12 cellular contexts compared by ENCODE assay signal in the genomic region with DNA sequence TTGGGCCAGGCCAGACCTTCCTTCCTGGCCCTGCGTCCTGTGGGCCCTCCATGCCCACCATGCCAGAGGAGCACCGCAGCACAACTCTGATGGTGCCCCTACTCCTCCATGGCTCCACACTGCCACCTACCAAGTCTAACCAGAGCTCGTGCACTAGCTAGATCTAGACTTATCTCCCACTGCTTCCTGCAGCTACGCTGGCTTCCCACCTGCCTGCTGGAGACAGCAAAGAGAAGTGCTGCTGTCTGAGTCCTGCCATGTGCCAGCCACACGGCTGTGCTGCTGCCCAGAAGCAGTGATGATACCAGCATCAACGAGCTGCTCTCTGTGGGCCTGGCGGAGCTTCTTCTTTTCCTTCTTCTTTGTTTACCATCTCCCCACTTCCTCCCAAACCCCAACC. TPM values are rescaled to one million over a fixed set of nuclear protein-coding genes. Genes with fewer than 3 reads are reported as not detected.
A peak's percentile ranks its signal among the peaks of the same experiment; 100 is the strongest.
DNase-seq lines count a peak whose midpoint lies in the region; ATAC-seq and TF ChIP-seq lines count a peak whose summit lies in the region.
"Had no signal": no experiment of that assay in that cellular context is flagged by ENCODE, and none has a peak within 500 bp of the region (broad histone marks: within the 10 kb centered on the region; RNA-seq: fewer than 3 reads in every experiment).

No MANE protein-coding gene starts in this region.

- no peak overlapping the region for H2AFZ ChIP-seq in PC-9

- no peaks in the 10 kb centered on the region for H3K9me2 ChIP-seq in PC-9 (ENCODE audit: insufficient read depth)

- no peak for TF ChIP-seq CTCF in left lung (IDR thresholded peaks at IDR 0.05)
- no peak for TF ChIP-seq CTCF in PC-9 (conservative IDR thresholded peaks at IDR 0.05)

- ATAC-seq in T-cell (replicated peaks in 1 of 4) (peak in 3 of 4 experiments; percentile 38 to 48 (median 48)), left lung (no peak)
- ATAC-seq in stimulated activated naive B cell treated with anti-CD40 and anti-IgM and Interleukin-4, amounts not matched to agents 10 μg/mL and 1 μg/mL and 100 μg/mL, for 72 hours (replicated peaks) = peak; percentile 45 to 46

- intact Hi-C loops in cardiac septum (cut with DNase I) (no loop called here), left lung (cut with DNase I) (no loop called here), PC-9 (cut with micrococcal nuclease; ENCODE audit: unreplicated experiment) (no loop called here)

- POLR2A ChIA-PET in T-cell (lab: Charles Lee) (interaction anchor here in 1 of 2 donors (0.5 kb wide), 1 partner anchor 144 kb away, joined by 3 read pairs; no protein-coding TSS in a partner anchor), PC-9 (lab: Charles Lee; ENCODE audit: unreplicated experiment) (no interaction called here)

- CTCF ChIA-PET in activated naive CD4-positive, alpha-beta T cell treated with anti-CD3 and anti-CD28 coated beads, Interleukin-2, amount 10 ng/mL, durations not matched to agents 7 days and 5 days (lab: Charles Lee) = interaction anchor here (0.7 to 2.0 kb wide), 3 partner anchors 10 to 17 kb away, joined by 3 to 12 read pairs (median 3); no protein-coding TSS in a partner anchor
- CTCF ChIA-PET in T-cell (lab: Charles Lee) = interaction anchor here in 1 of 2 donors (0.6 kb wide), 1 partner anchor 1672 kb away, joined by 4 read pairs; no protein-coding TSS in a partner anchor
- CTCF ChIA-PET in PC-9 (lab: Charles Lee) = no interaction called here

- H3K4me1 Mint-ChIP-seq in activated naive CD4-positive, alpha-beta T cell treated with anti-CD3 and anti-CD28 coated beads, Interleukin-2, amount 10 ng/mL, durations not matched to agents 7 days and 5 days = peaks cover 6% of the 10 kb centered on the region
- H3K4me1 Mint-ChIP-seq in T-cell = peaks cover 7 to 10% (median 7%) of the 10 kb centered on the region in 3 donors
- H3K4me1 Mint-ChIP-seq in stimulated activated naive B cell treated with anti-CD40 and anti-IgM and Interleukin-4, amounts not matched to agents 10 μg/mL and 1 μg/mL and 100 μg/mL, for 72 hours = peaks cover 2 to 5% of the 10 kb centered on the region in 2 donors

- no peak overlapping the region for H3K4me3 Mint-ChIP-seq in activated naive CD4-positive, alpha-beta T cell treated with anti-CD3 and anti-CD28 coated beads, Interleukin-2, amount 10 ng/mL, durations not matched to agents 7 days and 5 days
- H3K4me3 Mint-ChIP-seq in T-cell = no peak overlapping the region
- H3K4me3 Mint-ChIP-seq in stimulated activated naive B cell treated with anti-CD40 and anti-IgM and Interleukin-4, amounts not matched to agents 10 μg/mL and 1 μg/mL and 100 μg/mL, for 72 hours = no peak overlapping the region
- H3K4me3 Mint-ChIP-seq: CD14-positive monocyte had no signal

- peaks cover 21% of the 10 kb centered on the region for H3K27me3 Mint-ChIP-seq in activated naive CD4-positive, alpha-beta T cell treated with anti-CD3 and anti-CD28 coated beads, Interleukin-2, amount 10 ng/mL, durations not matched to agents 7 days and 5 days
- peaks cover 7 to 10% of the 10 kb centered on the region in 2 donors for H3K27me3 Mint-ChIP-seq in T-cell
- H3K27me3 Mint-ChIP-seq in stimulated activated naive B cell treated with anti-CD40 and anti-IgM and Interleukin-4, amounts not matched to agents 10 μg/mL and 1 μg/mL and 100 μg/mL, for 72 hours = peaks cover 7 to 11% of the 10 kb centered on the region in 2 donors

- peaks cover 18% of the 10 kb centered on the region for H3K9me3 ChIP-seq in KOPT-K1 (ENCODE audit: insufficient read depth, low read length, poor library complexity, severe bottlenecking)
- peaks cover 0 to 10% of the 10 kb centered on the region in 2 donors for H3K9me3 ChIP-seq in left lung
- H3K9me3 ChIP-seq in PC-9 (ENCODE audit: insufficient read depth, low read depth) = no peaks in the 10 kb centered on the region

- H3K79me2 ChIP-seq in PC-9 (ENCODE audit: low read depth) = no peaks in the 10 kb centered on the region

- H3K36me3 Mint-ChIP-seq in activated naive CD4-positive, alpha-beta T cell treated with anti-CD3 and anti-CD28 coated beads, Interleukin-2, amount 10 ng/mL, durations not matched to agents 7 days and 5 days = no peaks in the 10 kb centered on the region
- no peaks in the 10 kb centered on the region for H3K36me3 Mint-ChIP-seq in T-cell
- no peaks in the 10 kb centered on the region for H3K36me3 Mint-ChIP-seq in stimulated activated naive B cell treated with anti-CD40 and anti-IgM and Interleukin-4, amounts not matched to agents 10 μg/mL and 1 μg/mL and 100 μg/mL, for 72 hours
- H3K36me3 Mint-ChIP-seq: CD14-positive monocyte had no signal

- no peaks in the 10 kb centered on the region for H3K4me1 ChIP-seq in left lung
- peaks cover 1% of the 10 kb centered on the region for H3K4me1 ChIP-seq in PC-9 (replicated peaks; ENCODE audit: insufficient read depth)

- peak overlapping the region; percentile 5 for H3K27ac ChIP-seq in KOPT-K1 (ENCODE audit: low read depth, low read length, poor library complexity, severe bottlenecking)
- no peak overlapping the region for H3K27ac ChIP-seq in left lung
- H3K27ac ChIP-seq in PC-9 = no peak overlapping the region

- no peaks in the 10 kb centered on the region for H4K20me1 ChIP-seq in PC-9 (ENCODE audit: insufficient read depth)

- H3K27me3 ChIP-seq in left lung = no peaks in the 10 kb centered on the region
- no peaks in the 10 kb centered on the region for H3K27me3 ChIP-seq in PC-9 (ENCODE audit: insufficient read depth, low read depth)

- H3K4me3 ChIP-seq in left lung (no peak overlapping the region), PC-9 (no peak overlapping the region)

- H3K9me3 Mint-ChIP-seq in activated naive CD4-positive, alpha-beta T cell treated with anti-CD3 and anti-CD28 coated beads, Interleukin-2, amount 10 ng/mL, durations not matched to agents 7 days and 5 days = peaks cover 20% of the 10 kb centered on the region
- H3K9me3 Mint-ChIP-seq in T-cell = peaks cover 4 to 13% (median 7%) of the 10 kb centered on the region in 3 donors
- H3K9me3 Mint-ChIP-seq in stimulated activated naive B cell treated with anti-CD40 and anti-IgM and Interleukin-4, amounts not matched to agents 10 μg/mL and 1 μg/mL and 100 μg/mL, for 72 hours = peaks cover 3 to 5% of the 10 kb centered on the region in 2 donors

- H3F3A ChIP-seq in PC-9 (ENCODE audit: insufficient read depth, low read depth) = peaks cover under 1% of the 10 kb centered on the region; the same call in 1 of the 2 replicates

- no peak overlapping the region for H3K4me2 ChIP-seq in PC-9

- BruUV-seq in PC-9 (replicated peaks; lab: Mats Ljungman, UMichigan) = no TSS peak

- H3K36me3 ChIP-seq in KOPT-K1 (ENCODE audit: insufficient read depth, low read length) (no peaks in the 10 kb centered on the region), left lung (no peaks in the 10 kb centered on the region), PC-9 (ENCODE audit: low read depth) (no peaks in the 10 kb centered on the region)

- DNase-seq in activated naive CD4-positive, alpha-beta T cell treated with anti-CD3 and anti-CD28 coated beads, Interleukin-2, amount 10 ng/mL, durations not matched to agents 7 days and 5 days = peak; percentile 37
- no peak for DNase-seq in activated naive CD4-positive, alpha-beta T cell treated with anti-CD3 and anti-CD28 coated beads, Interleukin-2, amount 50 U/mL, for 16 hours
- no peak for DNase-seq in T-cell
- no peak for DNase-seq in stimulated activated naive B cell treated with anti-CD40 and anti-IgM and Interleukin-4, amounts not matched to agents 10 μg/mL and 1 μg/mL and 100 μg/mL, for 72 hours
- no peak for DNase-seq in cardiac septum (ENCODE audit: low spot score)
- DNase-seq in left lung = no peak
- no peak for DNase-seq in PC-9
- DNase-seq: amniotic stem cell, NCI-H187 treated with DMSO at 0.1 percent for 48 hours had no signal

- no peak overlapping the region for H3K27ac Mint-ChIP-seq in activated naive CD4-positive, alpha-beta T cell treated with anti-CD3 and anti-CD28 coated beads, Interleukin-2, amount 10 ng/mL, durations not matched to agents 7 days and 5 days
- peak overlapping the region; percentile 16 to 68 for H3K27ac Mint-ChIP-seq in T-cell
- no peak overlapping the region for H3K27ac Mint-ChIP-seq in stimulated activated naive B cell treated with anti-CD40 and anti-IgM and Interleukin-4, amounts not matched to agents 10 μg/mL and 1 μg/mL and 100 μg/mL, for 72 hours

RNA-seq across cellular contexts. Expression of a gene that starts 4.5 kb away (rescaled TPM):
- not detected for total RNA-seq in T-cell
- total RNA-seq in cardiac septum = not detected
- not detected for total RNA-seq in left lung
- not detected in 2 replicates for total RNA-seq in PC-9 (2021)
- total RNA-seq: liver had no signal

RNA-seq across cellular contexts. Expression of a gene that starts 6.9 kb away (rescaled TPM):
- not detected for total RNA-seq in T-cell
- not detected for total RNA-seq in cardiac septum
- total RNA-seq in left lung = not detected
- not detected in 2 replicates for total RNA-seq in PC-9 (2021)
- total RNA-seq: liver had no signal

Comparison
In these comparisons a context has a peak if more than half of its experiments do, and no peak if none do; other contexts are left out.
1. H3K27ac Mint-ChIP-seq: peak in T-cell (2 of 2); none in activated naive CD4-positive, alpha-beta T cell treated with anti-CD3 and anti-CD28 coated beads, Interleukin-2, amount 10 ng/mL, durations not matched to agents 7 days and 5 days (single experiment) and stimulated activated naive B cell treated with anti-CD40 and anti-IgM and Interleukin-4, amounts not matched to agents 10 μg/mL and 1 μg/mL and 100 μg/mL, for 72 hours (single experiment).